In genomic region chr17:81401727-81402529, GRCh38 we compare ENCODE assay signal across 1 cellular context.
TF ChIP-seq lines count a peak whose summit lies in the region.

No MANE protein-coding gene starts in this region.

TF ChIP-seq in SK-N-SH treated with all-trans-retinoic acid at 6 μM for 48 hours, 23 proteins besides CTCF, POLR2A, EP300 and RAD21 (continued from another document):
- TF ChIP-seq, protein P1, sequence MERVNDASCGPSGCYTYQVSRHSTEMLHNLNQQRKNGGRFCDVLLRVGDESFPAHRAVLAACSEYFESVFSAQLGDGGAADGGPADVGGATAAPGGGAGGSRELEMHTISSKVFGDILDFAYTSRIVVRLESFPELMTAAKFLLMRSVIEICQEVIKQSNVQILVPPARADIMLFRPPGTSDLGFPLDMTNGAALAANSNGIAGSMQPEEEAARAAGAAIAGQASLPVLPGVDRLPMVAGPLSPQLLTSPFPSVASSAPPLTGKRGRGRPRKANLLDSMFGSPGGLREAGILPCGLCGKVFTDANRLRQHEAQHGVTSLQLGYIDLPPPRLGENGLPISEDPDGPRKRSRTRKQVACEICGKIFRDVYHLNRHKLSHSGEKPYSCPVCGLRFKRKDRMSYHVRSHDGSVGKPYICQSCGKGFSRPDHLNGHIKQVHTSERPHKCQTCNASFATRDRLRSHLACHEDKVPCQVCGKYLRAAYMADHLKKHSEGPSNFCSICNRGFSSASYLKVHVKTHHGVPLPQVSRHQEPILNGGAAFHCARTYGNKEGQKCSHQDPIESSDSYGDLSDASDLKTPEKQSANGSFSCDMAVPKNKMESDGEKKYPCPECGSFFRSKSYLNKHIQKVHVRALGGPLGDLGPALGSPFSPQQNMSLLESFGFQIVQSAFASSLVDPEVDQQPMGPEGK (CRISPR knock-in tag; IDR thresholded peaks at IDR 0.05; ENCODE audit: borderline replicate concordance): no peak
- TF ChIP-seq PPARA (CRISPR knock-in tag; IDR thresholded peaks at IDR 0.05; ENCODE audit: borderline replicate concordance): no peak
- TF ChIP-seq, protein P2, sequence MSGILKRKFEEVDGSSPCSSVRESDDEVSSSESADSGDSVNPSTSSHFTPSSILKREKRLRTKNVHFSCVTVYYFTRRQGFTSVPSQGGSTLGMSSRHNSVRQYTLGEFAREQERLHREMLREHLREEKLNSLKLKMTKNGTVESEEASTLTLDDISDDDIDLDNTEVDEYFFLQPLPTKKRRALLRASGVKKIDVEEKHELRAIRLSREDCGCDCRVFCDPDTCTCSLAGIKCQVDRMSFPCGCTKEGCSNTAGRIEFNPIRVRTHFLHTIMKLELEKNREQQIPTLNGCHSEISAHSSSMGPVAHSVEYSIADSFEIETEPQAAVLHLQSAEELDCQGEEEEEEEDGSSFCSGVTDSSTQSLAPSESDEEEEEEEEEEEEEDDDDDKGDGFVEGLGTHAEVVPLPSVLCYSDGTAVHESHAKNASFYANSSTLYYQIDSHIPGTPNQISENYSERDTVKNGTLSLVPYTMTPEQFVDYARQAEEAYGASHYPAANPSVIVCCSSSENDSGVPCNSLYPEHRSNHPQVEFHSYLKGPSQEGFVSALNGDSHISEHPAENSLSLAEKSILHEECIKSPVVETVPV (CRISPR knock-in tag; IDR thresholded peaks at IDR 0.05): no peak
- no peak for TF ChIP-seq ZFP30 (CRISPR knock-in tag; IDR thresholded peaks at IDR 0.05)
- no peak for TF ChIP-seq TOX (CRISPR knock-in tag; IDR thresholded peaks at IDR 0.05; ENCODE audit: borderline replicate concordance)
- TF ChIP-seq ARNTL (CRISPR knock-in tag; IDR thresholded peaks at IDR 0.05; ENCODE audit: borderline replicate concordance, low read depth): no peak
- TF ChIP-seq RARB (CRISPR knock-in tag; IDR thresholded peaks at IDR 0.05): no peak
- no peak for TF ChIP-seq ZNF70 (CRISPR knock-in tag; IDR thresholded peaks at IDR 0.05)
